In genomic region chr3:98329392-98330124, GRCh38 we compare ENCODE assay signal across 10 cellular contexts. TPM values are rescaled to one million over a fixed set of nuclear protein-coding genes. Genes with fewer than 3 reads are reported as not detected.
DNase-seq lines count a peak whose midpoint lies in the region; ATAC-seq, FAIRE-seq and TF ChIP-seq lines count a peak whose summit lies in the region.
"Had no signal": no experiment of that assay in that cellular context is flagged by ENCODE, and none has a peak within 500 bp of the region (broad histone marks: within the 10 kb centered on the region; RNA-seq: fewer than 3 reads in every experiment).

No MANE protein-coding gene starts in this region.

- 11% methylated on average over 6 of the region's 6 CpGs for WGBS in esophagus muscularis mucosa

- H3K27ac ChIP-seq in CD4-positive, alpha-beta memory T cell (ENCODE audit: low read depth, low read length), result no peak overlapping the region
- H3K27ac ChIP-seq in esophagus muscularis mucosa (replicated peaks in 1 of 4), result no peak overlapping the region

- TF ChIP-seq POLR2A in esophagus muscularis mucosa (IDR thresholded peaks at IDR 0.05; ENCODE audit: low read depth), result no peak

- intact Hi-C loops in CD4-positive, alpha-beta memory T cell (cut with micrococcal nuclease), result loop anchor here (1.0 to 5.0 kb wide), 4 partner anchors 141 to 536 kb away; no protein-coding TSS in a partner anchor
- intact Hi-C loops in esophagus muscularis mucosa (cut with DNase I), result loop anchor here (2.0 kb wide), 1 partner anchor 289 kb away; no protein-coding TSS in a partner anchor

- H3K9me3 Mint-ChIP-seq in CD4-positive, alpha-beta memory T cell, result no peaks in the 10 kb centered on the region
- no peaks in the 10 kb centered on the region for H3K9me3 Mint-ChIP-seq in activated CD8-positive, alpha-beta memory T cell treated with anti-CD3 and anti-CD28 coated beads, Interleukin-2, amount 10 ng/mL, durations not matched to agents 7 days and 5 days (ENCODE audit: low read depth)
- H3K9me3 Mint-ChIP-seq in nephron, result no peaks in the 10 kb centered on the region
- H3K9me3 Mint-ChIP-seq: activated B cell treated with CpG ODN at 0.5 μM for 24 hours had no signal

- ATAC-seq in GM18867 (IDR thresholded peaks at IDR 0.05; ENCODE audit: unreplicated experiment), result peak; percentile 58
- ATAC-seq in HG03060 (IDR thresholded peaks at IDR 0.05; ENCODE audit: low read depth, unreplicated experiment), result peak; percentile 43
- peak; percentile 74 for ATAC-seq in activated CD8-positive, alpha-beta memory T cell treated with anti-CD3 and anti-CD28 coated beads, Interleukin-2, amount 10 ng/mL, durations not matched to agents 7 days and 5 days

- H3K27ac Mint-ChIP-seq in CD4-positive, alpha-beta memory T cell, result peak overlapping the region in 1 of 7 donors; percentile 6
- H3K27ac Mint-ChIP-seq in activated CD8-positive, alpha-beta memory T cell treated with anti-CD3 and anti-CD28 coated beads, Interleukin-2, amount 10 ng/mL, durations not matched to agents 7 days and 5 days, result no peak overlapping the region
- no peak overlapping the region for H3K27ac Mint-ChIP-seq in nephron
- H3K27ac Mint-ChIP-seq: activated B cell treated with CpG ODN at 0.5 μM for 24 hours had no signal

- FAIRE-seq in urothelium cell line (lab: Jason Lieb, UNC), result peak; percentile 61

- peak overlapping the region in 1 of 8 donors; percentile 0 for H3K4me3 Mint-ChIP-seq in CD4-positive, alpha-beta memory T cell
- no peak overlapping the region for H3K4me3 Mint-ChIP-seq in activated CD8-positive, alpha-beta memory T cell treated with anti-CD3 and anti-CD28 coated beads, Interleukin-2, amount 10 ng/mL, durations not matched to agents 7 days and 5 days
- no peak overlapping the region for H3K4me3 Mint-ChIP-seq in nephron
- H3K4me3 Mint-ChIP-seq: activated B cell treated with CpG ODN at 0.5 μM for 24 hours had no signal

- CTCF ChIA-PET in CD4-positive, alpha-beta memory T cell (lab: Charles Lee; ENCODE audit: partially characterized antibody), result interaction anchor here (0.7 to 3.8 kb wide), 20 partner anchors 10 to 307 kb away, joined by 3 to 43 read pairs (median 4); no protein-coding TSS in a partner anchor
- CTCF ChIA-PET in activated CD8-positive, alpha-beta memory T cell treated with anti-CD3 and anti-CD28 coated beads, Interleukin-2, amount 10 ng/mL, durations not matched to agents 7 days and 5 days (lab: Charles Lee), result interaction anchor here (0.7 to 4.0 kb wide), 19 partner anchors 9 to 565 kb away, joined by 3 to 53 read pairs (median 3); partner anchors contain the start of genes ARL6 and CPOX

- POLR2A ChIA-PET in CD4-positive, alpha-beta memory T cell (lab: Charles Lee; ENCODE audit: partially characterized antibody), result interaction anchor here (0.8 kb wide), 1 partner anchor 290 kb away, joined by 3 read pairs; no protein-coding TSS in a partner anchor

- TF ChIP-seq EP300 in esophagus muscularis mucosa (IDR thresholded peaks at IDR 0.05), result no peak

- peaks cover 12 to 13% of the 10 kb centered on the region in 2 donors for H3K27me3 Mint-ChIP-seq in CD4-positive, alpha-beta memory T cell
- peaks cover 8% of the 10 kb centered on the region for H3K27me3 Mint-ChIP-seq in activated CD8-positive, alpha-beta memory T cell treated with anti-CD3 and anti-CD28 coated beads, Interleukin-2, amount 10 ng/mL, durations not matched to agents 7 days and 5 days
- peaks cover 4% of the 10 kb centered on the region for H3K27me3 Mint-ChIP-seq in nephron (ENCODE audit: low read depth)

- no peaks in the 10 kb centered on the region for H3K36me3 ChIP-seq in CD4-positive, alpha-beta memory T cell (ENCODE audit: insufficient read depth, low read length)
- H3K36me3 ChIP-seq in esophagus muscularis mucosa, result no peaks in the 10 kb centered on the region

- no peaks in the 10 kb centered on the region for H3K36me3 Mint-ChIP-seq in CD4-positive, alpha-beta memory T cell
- H3K36me3 Mint-ChIP-seq in activated CD8-positive, alpha-beta memory T cell treated with anti-CD3 and anti-CD28 coated beads, Interleukin-2, amount 10 ng/mL, durations not matched to agents 7 days and 5 days, result no peaks in the 10 kb centered on the region
- H3K36me3 Mint-ChIP-seq in nephron (ENCODE audit: low read depth), result no peaks in the 10 kb centered on the region

- TF ChIP-seq CTCF in esophagus muscularis mucosa (IDR thresholded peaks at IDR 0.05), result peak in 2 of 3 experiments; percentile 36 to 50
- peak; percentile 66 to 76 (median 70) for TF ChIP-seq CTCF in nephron (IDR thresholded peaks at IDR 0.05; ENCODE audit: unreplicated experiment in 3 of 3)

- H3K9me3 ChIP-seq in CD4-positive, alpha-beta memory T cell (ENCODE audit: control insufficient read depth in 1 of 2, low read length in 2 of 2), result no peaks in the 10 kb centered on the region
- no peaks in the 10 kb centered on the region for H3K9me3 ChIP-seq in esophagus muscularis mucosa

- no peaks in the 10 kb centered on the region for H3K27me3 ChIP-seq in CD4-positive, alpha-beta memory T cell (ENCODE audit: insufficient read depth, low read length)
- peaks cover 0 to 11% (median 0%) of the 10 kb centered on the region in 4 donors for H3K27me3 ChIP-seq in esophagus muscularis mucosa

- DNase-seq in CD4-positive, alpha-beta memory T cell, result peak; percentile 38 to 56 (median 51)
- DNase-seq in NCI-H524 (lab: John Stamatoyannopoulos, UW) (peak; percentile 35 to 75), esophagus muscularis mucosa (ENCODE audit: extremely low spot score) (no peak), urothelium cell line (ENCODE audit: low spot score) (peak; percentile 61)
- peak; percentile 71 for DNase-seq in activated CD8-positive, alpha-beta memory T cell treated with anti-CD3 and anti-CD28 coated beads, Interleukin-2, amount 10 ng/mL, durations not matched to agents 7 days and 5 days
- DNase-seq: activated B cell treated with CpG ODN at 0.5 μM for 24 hours had no signal

- no peak overlapping the region for H3K4me3 ChIP-seq in CD4-positive, alpha-beta memory T cell (ENCODE audit: low read length in 2 of 2)
- no peak overlapping the region for H3K4me3 ChIP-seq in esophagus muscularis mucosa

- H3K4me1 Mint-ChIP-seq in CD4-positive, alpha-beta memory T cell, result peaks cover 0 to 4% (median 2%) of the 10 kb centered on the region in 4 donors
- H3K4me1 Mint-ChIP-seq in activated CD8-positive, alpha-beta memory T cell treated with anti-CD3 and anti-CD28 coated beads, Interleukin-2, amount 10 ng/mL, durations not matched to agents 7 days and 5 days, result peaks cover 46% of the 10 kb centered on the region
- no peaks in the 10 kb centered on the region for H3K4me1 Mint-ChIP-seq in nephron
- H3K4me1 Mint-ChIP-seq: activated B cell treated with CpG ODN at 0.5 μM for 24 hours had no signal

- H3K4me1 ChIP-seq in CD4-positive, alpha-beta memory T cell (ENCODE audit: insufficient read depth, low read length), result no peaks in the 10 kb centered on the region
- H3K4me1 ChIP-seq in esophagus muscularis mucosa, result no peaks in the 10 kb centered on the region

RNA-seq across cellular contexts. Expression of gene OR5K4, which starts 24.1 kb away (rescaled TPM):
- not detected for total RNA-seq in CD4-positive, alpha-beta memory T cell
- not detected for polyA plus RNA-seq in CD4-positive, alpha-beta memory T cell
- not detected for total RNA-seq in activated CD8-positive, alpha-beta memory T cell treated with anti-CD3 and anti-CD28 coated beads, Interleukin-2, amount 10 ng/mL, durations not matched to agents 7 days and 5 days
- not detected for total RNA-seq in esophagus muscularis mucosa
- total RNA-seq: activated B cell treated with CpG ODN at 0.5 μM for 24 hours, subcutaneous adipose tissue had no signal

RNA-seq across cellular contexts. Expression of gene OR5H2, which starts 47.3 kb away (rescaled TPM):
- not detected for total RNA-seq in CD4-positive, alpha-beta memory T cell
- not detected for polyA plus RNA-seq in CD4-positive, alpha-beta memory T cell
- not detected for total RNA-seq in activated CD8-positive, alpha-beta memory T cell treated with anti-CD3 and anti-CD28 coated beads, Interleukin-2, amount 10 ng/mL, durations not matched to agents 7 days and 5 days
- not detected for total RNA-seq in esophagus muscularis mucosa
- total RNA-seq: activated B cell treated with CpG ODN at 0.5 μM for 24 hours, subcutaneous adipose tissue had no signal
